In the genomic region with DNA sequence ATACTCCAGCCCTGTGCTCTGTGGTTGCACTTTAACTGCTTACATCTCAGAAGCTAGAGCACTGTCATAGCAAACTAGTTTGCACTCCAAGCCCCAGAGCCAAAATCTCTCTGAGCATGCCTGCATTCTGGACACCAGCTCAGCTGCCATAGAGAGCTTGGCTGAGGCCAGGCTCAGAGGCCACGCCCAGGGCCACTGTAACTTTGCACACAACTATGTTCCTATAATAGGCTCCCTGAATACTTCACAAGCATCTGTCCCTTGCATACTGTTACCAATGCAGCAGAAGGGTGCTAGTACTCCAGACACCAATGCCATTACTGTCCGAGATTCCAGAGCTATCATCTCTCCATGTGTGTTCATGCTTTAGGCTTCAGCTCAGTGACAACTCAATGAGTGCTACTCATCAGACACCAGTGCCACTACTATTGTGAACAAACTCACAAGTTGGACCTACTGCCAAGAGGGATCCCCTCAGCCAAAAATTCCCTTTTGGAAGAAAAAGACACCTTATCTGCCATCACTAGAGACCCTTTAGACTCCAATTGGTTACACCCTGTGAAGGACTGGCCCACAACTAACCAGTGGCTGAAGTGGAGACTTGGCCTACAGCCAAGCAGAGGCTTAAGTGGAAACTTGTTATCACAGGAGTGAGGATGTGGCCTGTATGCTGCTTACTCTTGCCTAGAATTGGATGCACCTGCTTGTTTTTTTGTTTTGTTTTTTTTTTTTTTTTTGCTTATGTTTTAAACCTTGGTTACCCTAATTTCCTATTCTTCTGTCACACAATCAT, we compare ENCODE assay signal across 23 cellular contexts.
DNase-seq lines count a peak whose midpoint lies in the region; ATAC-seq and TF ChIP-seq lines count a peak whose summit lies in the region.
"Had no signal": no experiment of that assay in that cellular context is flagged by ENCODE, and none has a peak within 500 bp of the region (broad histone marks: within the 10 kb centered on the region; RNA-seq: fewer than 3 reads in every experiment).

No MANE protein-coding gene starts in this region.

- no peaks in the 10 kb centered on the region for H3K27me3 ChIP-seq in left ventricle myocardium inferior (ENCODE audit: low read depth)
- H3K27me3 ChIP-seq in breast epithelium, result no peaks in the 10 kb centered on the region

- no peaks in the 10 kb centered on the region for H3K4me1 ChIP-seq in left ventricle myocardium inferior
- no peaks in the 10 kb centered on the region for H3K4me1 ChIP-seq in breast epithelium

- DNase-seq in DMS153 treated with DMSO at 0.1 percent for 48 hours (lab: John Stamatoyannopoulos, UW; ENCODE audit: unreplicated experiment), result peak; percentile 30
- peak; percentile 11 for DNase-seq in NCI-H128 (lab: John Stamatoyannopoulos, UW; ENCODE audit: unreplicated experiment)
- peak; percentile 79 for DNase-seq in NCI-H748 (lab: John Stamatoyannopoulos, UW; ENCODE audit: unreplicated experiment)
- peak; percentile 18 for DNase-seq in left ventricle myocardium inferior
- no peak for DNase-seq in breast epithelium (ENCODE audit: low spot score in 2 of 2)
- no peak for DNase-seq in activated CD4-positive, alpha-beta T cell treated with anti-CD3 and anti-CD28 coated beads, Interleukin-2, amount 50 U/mL, for 4 hours
- DNase-seq in substantia nigra (lab: John Stamatoyannopoulos, UW), result no peak
- DNase-seq: activated CD4-positive, alpha-beta T cell treated with anti-CD3 and anti-CD28 coated beads, Interleukin-2, amount 50 U/mL, for 1 hour; activated CD8-positive, alpha-beta memory T cell treated with anti-CD3 and anti-CD28 coated beads, Interleukin-2, amount 50 U/mL, for 4 hours; activated effector memory CD4-positive, alpha-beta T cell treated with Interleukin-2 at 50 U/mL for 16 hours; DND-41; glutamatergic neuron; H7; left colon; midbrain; NCI-H446; nephron progenitor cell; posterior cingulate gyrus; stimulated activated CD4-positive, alpha-beta T cell treated with anti-CD3 and anti-CD28 coated beads, Interleukin-1b, Interleukin-23, amount 100 ng/mL, for 48 hours had no signal

- H3K36me3 ChIP-seq in left ventricle myocardium inferior (no peaks in the 10 kb centered on the region), breast epithelium (no peaks in the 10 kb centered on the region)
- H3K36me3 ChIP-seq: thoracic aorta had no signal

- no peak for TF ChIP-seq POLR2A in breast epithelium (IDR thresholded peaks at IDR 0.05)

- ATAC-seq in GM21390 (IDR thresholded peaks at IDR 0.05; ENCODE audit: unreplicated experiment), result no peak
- ATAC-seq: left colon; stimulated activated memory B cell treated with anti-CD40 and anti-IgM and Interleukin-4, amounts not matched to agents 10 μg/mL and 1 μg/mL and 100 μg/mL, for 72 hours had no signal

- no peak for TF ChIP-seq CTCF in left ventricle myocardium inferior (IDR thresholded peaks at IDR 0.05; ENCODE audit: borderline replicate concordance)
- no peak for TF ChIP-seq CTCF in breast epithelium (IDR thresholded peaks at IDR 0.05)

- H3K9me3 ChIP-seq in left ventricle myocardium inferior (replicated peaks) (no peaks in the 10 kb centered on the region), breast epithelium (no peaks in the 10 kb centered on the region)
- H3K9me3 ChIP-seq: thoracic aorta had no signal

- no peak overlapping the region for H3K27ac ChIP-seq in left ventricle myocardium inferior (replicated peaks)
- no peak overlapping the region for H3K27ac ChIP-seq in breast epithelium
- H3K27ac ChIP-seq in substantia nigra (ENCODE audit: low read depth, low read length, poor library complexity, severe bottlenecking), result no peak overlapping the region
- H3K27ac ChIP-seq: KMS-11, thoracic aorta had no signal

- intact Hi-C loops in left ventricle myocardium inferior (cut with micrococcal nuclease) (no loop called here), breast epithelium (cut with DNase I; ENCODE audit: low total_unique reads) (no loop called here)

- no peak overlapping the region for H3K4me3 ChIP-seq in left ventricle myocardium inferior
- no peak overlapping the region for H3K4me3 ChIP-seq in breast epithelium
- H3K4me3 ChIP-seq: thoracic aorta had no signal

Comparison
In these comparisons a context has a peak if more than half of its experiments do, and no peak if none do; other contexts are left out.
1. DNase-seq: peak in DMS153 treated with DMSO at 0.1 percent for 48 hours (single experiment), NCI-H128 (single experiment), NCI-H748 (single experiment) and left ventricle myocardium inferior (single experiment); none in breast epithelium (0 of 2), activated CD4-positive, alpha-beta T cell treated with anti-CD3 and anti-CD28 coated beads, Interleukin-2, amount 50 U/mL, for 4 hours (0 of 2) and substantia nigra (0 of 49).